ENCODE assay signal across 1 cellular context in the genomic region with DNA sequence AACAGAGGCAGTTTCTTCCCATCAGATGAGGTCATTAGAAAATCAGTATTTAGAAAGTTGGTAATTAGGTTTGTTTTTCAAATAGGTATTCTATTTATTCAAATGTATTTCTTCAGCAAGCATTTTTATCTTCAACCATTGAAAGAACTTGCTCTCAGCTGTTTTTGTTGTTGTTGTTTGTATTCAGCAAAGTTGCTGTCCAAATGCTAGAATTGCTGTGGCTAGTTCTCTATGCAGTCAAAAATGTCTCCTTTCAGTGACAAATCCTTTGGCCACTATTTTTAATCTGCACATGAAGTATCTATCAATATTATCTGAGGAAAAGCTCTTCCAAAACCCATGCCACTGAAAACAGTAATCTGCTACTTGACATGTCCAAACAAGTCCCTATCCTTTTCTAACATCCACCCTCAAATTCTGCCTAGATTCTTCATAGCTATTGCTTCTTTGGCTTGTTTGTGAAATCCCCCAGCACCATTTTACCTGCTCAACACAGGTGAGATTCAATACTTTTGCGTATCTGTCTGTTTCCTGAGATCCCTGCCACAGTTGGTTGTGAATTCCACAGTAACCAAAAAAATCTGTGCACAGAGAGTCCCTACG.
TF ChIP-seq lines count a peak whose summit lies in the region.

No MANE protein-coding gene starts in this region.

TF ChIP-seq in Ishikawa, 13 proteins besides CTCF, POLR2A, EP300 and RAD21:
- TF ChIP-seq CEBPB (IDR thresholded peaks at IDR 0.05): no peak
- TF ChIP-seq, protein P1, sequence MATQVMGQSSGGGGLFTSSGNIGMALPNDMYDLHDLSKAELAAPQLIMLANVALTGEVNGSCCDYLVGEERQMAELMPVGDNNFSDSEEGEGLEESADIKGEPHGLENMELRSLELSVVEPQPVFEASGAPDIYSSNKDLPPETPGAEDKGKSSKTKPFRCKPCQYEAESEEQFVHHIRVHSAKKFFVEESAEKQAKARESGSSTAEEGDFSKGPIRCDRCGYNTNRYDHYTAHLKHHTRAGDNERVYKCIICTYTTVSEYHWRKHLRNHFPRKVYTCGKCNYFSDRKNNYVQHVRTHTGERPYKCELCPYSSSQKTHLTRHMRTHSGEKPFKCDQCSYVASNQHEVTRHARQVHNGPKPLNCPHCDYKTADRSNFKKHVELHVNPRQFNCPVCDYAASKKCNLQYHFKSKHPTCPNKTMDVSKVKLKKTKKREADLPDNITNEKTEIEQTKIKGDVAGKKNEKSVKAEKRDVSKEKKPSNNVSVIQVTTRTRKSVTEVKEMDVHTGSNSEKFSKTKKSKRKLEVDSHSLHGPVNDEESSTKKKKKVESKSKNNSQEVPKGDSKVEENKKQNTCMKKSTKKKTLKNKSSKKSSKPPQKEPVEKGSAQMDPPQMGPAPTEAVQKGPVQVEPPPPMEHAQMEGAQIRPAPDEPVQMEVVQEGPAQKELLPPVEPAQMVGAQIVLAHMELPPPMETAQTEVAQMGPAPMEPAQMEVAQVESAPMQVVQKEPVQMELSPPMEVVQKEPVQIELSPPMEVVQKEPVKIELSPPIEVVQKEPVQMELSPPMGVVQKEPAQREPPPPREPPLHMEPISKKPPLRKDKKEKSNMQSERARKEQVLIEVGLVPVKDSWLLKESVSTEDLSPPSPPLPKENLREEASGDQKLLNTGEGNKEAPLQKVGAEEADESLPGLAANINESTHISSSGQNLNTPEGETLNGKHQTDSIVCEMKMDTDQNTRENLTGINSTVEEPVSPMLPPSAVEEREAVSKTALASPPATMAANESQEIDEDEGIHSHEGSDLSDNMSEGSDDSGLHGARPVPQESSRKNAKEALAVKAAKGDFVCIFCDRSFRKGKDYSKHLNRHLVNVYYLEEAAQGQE (IDR thresholded peaks at IDR 0.05; ENCODE audit: low read depth): peak; percentile 66
TF ChIP-seq in Ishikawa: peak in this region for 1.
